8 cellular contexts compared by ENCODE assay signal in genomic region chr12:108630481-108631207, GRCh38. TPM values are rescaled to one million over a fixed set of nuclear protein-coding genes. Genes with fewer than 3 reads are reported as not detected.
DNase-seq lines count a peak whose midpoint lies in the region; ATAC-seq and TF ChIP-seq lines count a peak whose summit lies in the region.

No MANE protein-coding gene starts in this region.

- ATAC-seq in Right ventricle myocardium superior (ENCODE audit: poor library complexity): no peak
- no peak for ATAC-seq in activated T-cell treated with anti-CD3 and anti-CD28 coated beads, Interleukin-2, amount 50 U/mL, for 72 hours (replicated peaks in 1 of 2)
- ATAC-seq in left lung: no peak
- no peak for ATAC-seq in HG02840 (IDR thresholded peaks at IDR 0.05; ENCODE audit: low FRiP score, unreplicated experiment)
- ATAC-seq in HG02610 (IDR thresholded peaks at IDR 0.05; ENCODE audit: unreplicated experiment): no peak

- H3K9me3 ChIP-seq in right atrium auricular region (no peaks in the 10 kb centered on the region), left lung (no peaks in the 10 kb centered on the region)

- H3K4me1 ChIP-seq in right atrium auricular region: peaks cover 0 to 25% of the 10 kb centered on the region in 2 donors
- H3K4me1 ChIP-seq in left lung: peaks cover 32 to 89% of the 10 kb centered on the region in 2 donors

- TF ChIP-seq CTCF in right atrium auricular region (IDR thresholded peaks at IDR 0.05): no peak
- TF ChIP-seq CTCF in left lung (IDR thresholded peaks at IDR 0.05): no peak

- peak overlapping the region; percentile 100 for H3K27ac Mint-ChIP-seq in activated T-cell treated with anti-CD3 and anti-CD28 coated beads, Interleukin-2, amount 50 U/mL, for 72 hours

- intact Hi-C loops in Right ventricle myocardium superior (cut with DNase I) (no loop called here), left lung (cut with DNase I) (no loop called here)

- no peaks in the 10 kb centered on the region for H3K36me3 ChIP-seq in right atrium auricular region
- no peaks in the 10 kb centered on the region for H3K36me3 ChIP-seq in left lung

- peak overlapping the region; percentile 88 to 100 for H3K4me3 Mint-ChIP-seq in activated T-cell treated with anti-CD3 and anti-CD28 coated beads, Interleukin-2, amount 50 U/mL, for 72 hours

- H3K27ac ChIP-seq in right atrium auricular region (peak overlapping the region; percentile 41 to 46), left lung (peak overlapping the region; percentile 67 to 94)

- no peaks in the 10 kb centered on the region for H3K27me3 Mint-ChIP-seq in activated T-cell treated with anti-CD3 and anti-CD28 coated beads, Interleukin-2, amount 50 U/mL, for 72 hours (ENCODE audit: low read depth)

- H3K9me3 Mint-ChIP-seq in activated T-cell treated with anti-CD3 and anti-CD28 coated beads, Interleukin-2, amount 50 U/mL, for 72 hours: no peaks in the 10 kb centered on the region

- H3K4me3 ChIP-seq in right atrium auricular region (no peak overlapping the region), left lung (peak overlapping the region in 1 of 2 donors; percentile 57)

- no peaks in the 10 kb centered on the region for H3K27me3 ChIP-seq in right atrium auricular region
- H3K27me3 ChIP-seq in left lung: no peaks in the 10 kb centered on the region

- DNase-seq in right atrium auricular region (ENCODE audit: low spot score) (no peak), Right ventricle myocardium superior (no peak), left lung (peak in 1 of 2 donors; percentile 34), germinal center (ENCODE audit: low spot score) (no peak), SW 1271 (lab: John Stamatoyannopoulos, UW) (no peak)
- DNase-seq in activated T-cell treated with anti-CD3 and anti-CD28 coated beads, Interleukin-2, amount 50 U/mL, for 72 hours: peak in 1 of 2 donors; percentile 12

- H3K36me3 Mint-ChIP-seq in activated T-cell treated with anti-CD3 and anti-CD28 coated beads, Interleukin-2, amount 50 U/mL, for 72 hours (ENCODE audit: insufficient read depth in 2 of 2): peaks cover 14 to 20% of the 10 kb centered on the region in 2 donors

- peaks cover 83% of the 10 kb centered on the region for H3K4me1 Mint-ChIP-seq in activated T-cell treated with anti-CD3 and anti-CD28 coated beads, Interleukin-2, amount 50 U/mL, for 72 hours (ENCODE audit: low read depth)

RNA-seq across cellular contexts. Expression of gene SELPLG, which starts 3.0 kb away (rescaled TPM):
- total RNA-seq in right atrium auricular region (1 to 10 TPM; 3.7 to 7.7 TPM), Right ventricle myocardium superior (4.2 TPM), left lung (10 to 100 TPM; 28.3 to 61.0 TPM)
- 10 to 100 TPM; 49.6 to 55.4 TPM for total RNA-seq in activated T-cell treated with anti-CD3 and anti-CD28 coated beads, Interleukin-2, amount 50 U/mL, for 72 hours

RNA-seq across cellular contexts. Expression of gene TMEM119, which starts 32.8 kb away (rescaled TPM):
- total RNA-seq in right atrium auricular region (1 to 10 TPM; 1.8 to 5.5 TPM), Right ventricle myocardium superior (0.54 TPM), left lung (10 to 100 TPM; 50.5 to 90.9 TPM)
- total RNA-seq in activated T-cell treated with anti-CD3 and anti-CD28 coated beads, Interleukin-2, amount 50 U/mL, for 72 hours: under 1 TPM; 0.65 to 0.74 TPM

Comparison
In these comparisons a context has a peak if more than half of its experiments do, and no peak if none do; other contexts are left out.
1. RNA of gene TMEM119, which starts 32.8 kb away (total RNA-seq): 50.5 to 90.9 TPM in left lung; 1.8 to 5.5 TPM in right atrium auricular region, 0.65 to 0.74 TPM in activated T-cell treated with anti-CD3 and anti-CD28 coated beads, Interleukin-2, amount 50 U/mL, for 72 hours and 0.54 TPM in Right ventricle myocardium superior (single experiment); every median in the first group is over 4 times any median in the second.